Comparison of ENCODE assay signal across 8 cellular contexts in genomic region chr2:63692002-63692606, GRCh38.
DNase-seq lines count a peak whose midpoint lies in the region; ATAC-seq and TF ChIP-seq lines count a peak whose summit lies in the region.

No MANE protein-coding gene starts in this region.

- no peaks in the 10 kb centered on the region for H3K27me3 Mint-ChIP-seq in activated CD4-positive, alpha-beta memory T cell treated with anti-CD3 and anti-CD28 coated beads, Interleukin-2, amount 10 ng/mL, durations not matched to agents 7 days and 5 days

- CTCF ChIA-PET in activated CD4-positive, alpha-beta memory T cell treated with anti-CD3 and anti-CD28 coated beads, Interleukin-2, amount 10 ng/mL, durations not matched to agents 7 days and 5 days (lab: Charles Lee) = interaction anchor here (1.4 to 5.3 kb wide), 4 partner anchors 18 to 323 kb away, joined by 3 to 42 read pairs (median 8); no protein-coding TSS in a partner anchor

- no peak for TF ChIP-seq POLR2A in right lobe of liver (IDR thresholded peaks at IDR 0.05)

- H3K4me3 Mint-ChIP-seq in activated CD4-positive, alpha-beta memory T cell treated with anti-CD3 and anti-CD28 coated beads, Interleukin-2, amount 10 ng/mL, durations not matched to agents 7 days and 5 days = no peak overlapping the region

- H3K27ac Mint-ChIP-seq in activated CD4-positive, alpha-beta memory T cell treated with anti-CD3 and anti-CD28 coated beads, Interleukin-2, amount 10 ng/mL, durations not matched to agents 7 days and 5 days = no peak overlapping the region

- no peaks in the 10 kb centered on the region for H3K36me3 ChIP-seq in right lobe of liver

- no peaks in the 10 kb centered on the region for H3K9me3 ChIP-seq in right lobe of liver

- H3K4me1 ChIP-seq in right lobe of liver = peaks cover 0 to 32% (median 14%) of the 10 kb centered on the region in 4 donors

- H3K4me1 Mint-ChIP-seq in activated CD4-positive, alpha-beta memory T cell treated with anti-CD3 and anti-CD28 coated beads, Interleukin-2, amount 10 ng/mL, durations not matched to agents 7 days and 5 days = no peaks in the 10 kb centered on the region

- WGBS in right lobe of liver (ENCODE audit: insufficient coverage, low coverage, low lambda C conversion rate, missing lambda C conversion rate) = 0% methylated on average over 1 of the region's 1 CpG

- POLR2A ChIA-PET in activated CD4-positive, alpha-beta memory T cell treated with anti-CD3 and anti-CD28 coated beads, Interleukin-2, amount 10 ng/mL, durations not matched to agents 7 days and 5 days (lab: Charles Lee) = no interaction called here

- no peaks in the 10 kb centered on the region for H3K9me3 Mint-ChIP-seq in activated CD4-positive, alpha-beta memory T cell treated with anti-CD3 and anti-CD28 coated beads, Interleukin-2, amount 10 ng/mL, durations not matched to agents 7 days and 5 days

- H3K36me3 Mint-ChIP-seq in activated CD4-positive, alpha-beta memory T cell treated with anti-CD3 and anti-CD28 coated beads, Interleukin-2, amount 10 ng/mL, durations not matched to agents 7 days and 5 days (ENCODE audit: low read depth) = no peaks in the 10 kb centered on the region

- H3K4me3 ChIP-seq in right lobe of liver = no peak overlapping the region

- ATAC-seq in right lobe of liver = peak; percentile 47 to 59 (median 51)

- H3K27me3 ChIP-seq in right lobe of liver = no peaks in the 10 kb centered on the region

- TF ChIP-seq CTCF in GM12872 (IDR thresholded peaks at IDR 0.05; ENCODE audit: insufficient read depth, low read depth, low read length) = peak; percentile 40; the same call in 1 of the 3 replicates
- TF ChIP-seq CTCF in right lobe of liver (IDR thresholded peaks at IDR 0.05) = peak; percentile 42 to 68 (median 56)

- H3K27ac ChIP-seq in right lobe of liver = no peak overlapping the region

- intact Hi-C loops in right lobe of liver (cut with DNase I) = loop anchor here in 1 of 2 donors (10.0 kb wide), 1 partner anchor 193 kb away; no protein-coding TSS in a partner anchor

- DNase-seq in AML-193 (lab: John Stamatoyannopoulos, UW) (peak; percentile 28 to 48), NCI-H345 (lab: John Stamatoyannopoulos, UW) (peak; percentile 32), right lobe of liver (no peak)
- peak; percentile 29 for DNase-seq in central memory CD4-positive, alpha-beta T cell
- DNase-seq in activated CD4-positive, alpha-beta memory T cell treated with anti-CD3 and anti-CD28 coated beads, Interleukin-2, amount 10 ng/mL, durations not matched to agents 7 days and 5 days = no peak
- no peak for DNase-seq in activated CD8-positive, alpha-beta memory T cell treated with anti-CD3 and anti-CD28 coated beads, Interleukin-2, amount 50 U/mL, for 48 hours
- DNase-seq in effector CD4-positive, alpha-beta T cell = no peak

Comparison
In these comparisons a context has a peak if more than half of its experiments do, and no peak if none do; other contexts are left out.
1. DNase-seq: peak in AML-193 (2 of 2), NCI-H345 (single experiment) and central memory CD4-positive, alpha-beta T cell (single experiment); none in right lobe of liver (0 of 3), activated CD4-positive, alpha-beta memory T cell treated with anti-CD3 and anti-CD28 coated beads, Interleukin-2, amount 10 ng/mL, durations not matched to agents 7 days and 5 days (single experiment), activated CD8-positive, alpha-beta memory T cell treated with anti-CD3 and anti-CD28 coated beads, Interleukin-2, amount 50 U/mL, for 48 hours (single experiment) and effector CD4-positive, alpha-beta T cell (single experiment).